ENCODE assay signal across 8 cellular contexts in the genomic region with DNA sequence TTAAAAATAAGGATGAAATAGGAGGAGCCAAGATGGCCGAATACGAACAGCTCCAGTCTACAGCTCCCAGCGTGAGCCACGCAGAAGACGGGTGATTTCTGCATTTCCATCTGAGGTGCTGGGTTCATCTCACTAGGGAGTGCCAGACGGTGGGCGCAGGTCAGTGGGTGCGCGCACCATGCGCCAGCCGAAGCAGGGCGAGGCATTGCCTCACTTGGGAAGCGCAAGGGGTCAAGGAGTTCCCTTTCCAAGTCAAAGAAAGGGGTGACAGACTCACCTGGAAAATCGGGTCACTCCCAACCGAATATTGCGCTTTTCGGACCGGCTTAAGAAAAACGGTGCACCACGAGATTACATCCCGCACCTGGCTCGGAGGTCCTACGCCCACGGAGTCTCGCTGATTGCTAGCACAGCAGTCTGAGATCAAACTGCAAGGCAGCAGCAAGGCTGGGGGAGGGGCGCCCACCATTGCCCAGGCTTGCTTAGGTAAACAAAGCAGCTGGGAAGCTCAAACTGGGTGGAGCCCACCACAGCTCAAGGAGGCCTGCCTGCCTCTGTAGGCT.
A peak's percentile ranks its signal among the peaks of the same experiment; 100 is the strongest.
DNase-seq lines count a peak whose midpoint lies in the region; ATAC-seq and TF ChIP-seq lines count a peak whose summit lies in the region.
"Not testable (repeated sequence)": the region's sequence is repeated elsewhere in the genome, so short reads cannot be mapped to it uniquely, and the experiment has no call there.

No MANE protein-coding gene starts in this region.

- not testable (repeated sequence) for TF ChIP-seq CTCF in BJ (IDR thresholded peaks at IDR 0.05; ENCODE audit: insufficient read depth, low read depth, low read length); endodermal cell (conservative IDR thresholded peaks at IDR 0.05); progenitor cell of endocrine pancreas (IDR thresholded peaks at IDR 0.05; ENCODE audit: unreplicated experiment)

- not testable (repeated sequence) for H3K27me3 ChIP-seq in BJ (ENCODE audit: control insufficient read depth, insufficient read depth, low read length); endodermal cell (ENCODE audit: control insufficient read depth, insufficient read depth, low read length, poor library complexity, severe bottlenecking); iPS DF 6.9 (ENCODE audit: control insufficient read depth, insufficient read depth, low read length)

- H3K36me3 Mint-ChIP-seq in activated naive CD8-positive, alpha-beta T cell treated with anti-CD3 and anti-CD28 coated beads for 36 hours; endodermal cell (ENCODE audit: low read depth); naive thymus-derived CD8-positive, alpha-beta T cell: not testable (repeated sequence)
- peaks cover 10% of the 10 kb centered on the region for H3K36me3 Mint-ChIP-seq in progenitor cell of endocrine pancreas (ENCODE audit: insufficient read depth)

- not testable (repeated sequence) for DNase-seq in BJ (ENCODE audit: low read depth); activated naive CD8-positive, alpha-beta T cell treated with anti-CD3 and anti-CD28 coated beads for 36 hours; iPS DF 6.9 (ENCODE audit: low read depth, low spot score); naive thymus-derived CD8-positive, alpha-beta T cell; progenitor cell of endocrine pancreas (ENCODE audit: low spot score, unreplicated experiment)
- DNase-seq in NCI-H748 (lab: John Stamatoyannopoulos, UW; ENCODE audit: unreplicated experiment): peak; percentile 94
- peak; percentile 68 for DNase-seq in endodermal cell

- not testable (repeated sequence) for H3K9me3 Mint-ChIP-seq in activated naive CD8-positive, alpha-beta T cell treated with anti-CD3 and anti-CD28 coated beads for 36 hours
- peaks cover 14% of the 10 kb centered on the region for H3K9me3 Mint-ChIP-seq in endodermal cell
- H3K9me3 Mint-ChIP-seq in naive thymus-derived CD8-positive, alpha-beta T cell: peaks cover 0 to 16% (median 3%) of the 10 kb centered on the region in 9 donors
- H3K9me3 Mint-ChIP-seq in progenitor cell of endocrine pancreas (ENCODE audit: low read depth): peaks cover 16% of the 10 kb centered on the region

- POLR2A ChIA-PET in BJ (lab: Charles Lee); naive thymus-derived CD8-positive, alpha-beta T cell (lab: Charles Lee): not testable (repeated sequence)

- peak overlapping the region; percentile 60 for H3K9ac ChIP-seq in endodermal cell (ENCODE audit: extremely low read depth, low read length, poor library complexity, severe bottlenecking)

- not testable (repeated sequence) for ATAC-seq in naive thymus-derived CD8-positive, alpha-beta T cell

- not testable (repeated sequence) for TF ChIP-seq EP300 in Ishikawa (IDR thresholded peaks at IDR 0.05; ENCODE audit: borderline replicate concordance)

- H3K4me3 ChIP-seq in BJ (ENCODE audit: low read depth, low read length) (peak overlapping the region; percentile 9), endodermal cell (ENCODE audit: low read length) (peak overlapping the region; percentile 89), iPS DF 6.9 (ENCODE audit: low read length) (peak overlapping the region; percentile 59; the same call in 1 of the 2 replicates)

- H3K27ac ChIP-seq in endodermal cell (ENCODE audit: low read depth, low read length): peak overlapping the region; percentile 68
- not testable (repeated sequence) for H3K27ac ChIP-seq in iPS DF 6.9 (ENCODE audit: low read length)

- H3K36me3 ChIP-seq in BJ (ENCODE audit: control insufficient read depth, insufficient read depth, low read length); endodermal cell (ENCODE audit: control insufficient read depth, insufficient read depth, low read length); iPS DF 6.9 (ENCODE audit: control insufficient read depth, insufficient read depth, low read length): not testable (repeated sequence)

- H3K4me3 Mint-ChIP-seq in activated naive CD8-positive, alpha-beta T cell treated with anti-CD3 and anti-CD28 coated beads for 36 hours: peak overlapping the region; percentile 18
- H3K4me3 Mint-ChIP-seq in endodermal cell: peak overlapping the region; percentile 96
- H3K4me3 Mint-ChIP-seq in naive thymus-derived CD8-positive, alpha-beta T cell: peak overlapping the region in 6 of 10 donors; percentile 4 to 64 (median 46)
- peak overlapping the region; percentile 96 for H3K4me3 Mint-ChIP-seq in progenitor cell of endocrine pancreas (ENCODE audit: low read depth)

- CTCF ChIA-PET in BJ (lab: Yijun Ruan, JAX): not testable (repeated sequence)

- not testable (repeated sequence) for TF ChIP-seq RAD21 in Ishikawa (IDR thresholded peaks at IDR 0.05; ENCODE audit: low read depth)

- H3K4me1 Mint-ChIP-seq in activated naive CD8-positive, alpha-beta T cell treated with anti-CD3 and anti-CD28 coated beads for 36 hours; endodermal cell; naive thymus-derived CD8-positive, alpha-beta T cell; progenitor cell of endocrine pancreas (ENCODE audit: low read depth): not testable (repeated sequence)

- not testable (repeated sequence) for H3K4me1 ChIP-seq in endodermal cell (ENCODE audit: control insufficient read depth, insufficient read depth, low read length); iPS DF 6.9 (ENCODE audit: control insufficient read depth, insufficient read depth, low read length)

- not testable (repeated sequence) for H3K9me3 ChIP-seq in endodermal cell (ENCODE audit: control insufficient read depth, low read length); iPS DF 6.9 (ENCODE audit: control insufficient read depth, insufficient read depth, low read length)

- 43 to 71% methylated on average over 10 to 25 of the region's 26 CpGs for WGBS in endodermal cell (ENCODE audit: insufficient coverage in 1 of 2, insufficient read length in 1 of 2), 2 experiments
- WGBS in iPS DF 6.9 (ENCODE audit: insufficient coverage, insufficient read length): no CpG with 5 or more reads among the region's 26 CpGs

- not testable (repeated sequence) for H3K27me3 Mint-ChIP-seq in activated naive CD8-positive, alpha-beta T cell treated with anti-CD3 and anti-CD28 coated beads for 36 hours; endodermal cell (ENCODE audit: insufficient read depth); naive thymus-derived CD8-positive, alpha-beta T cell; progenitor cell of endocrine pancreas

- H3K27ac Mint-ChIP-seq in activated naive CD8-positive, alpha-beta T cell treated with anti-CD3 and anti-CD28 coated beads for 36 hours; naive thymus-derived CD8-positive, alpha-beta T cell: not testable (repeated sequence)
- peak overlapping the region; percentile 100 for H3K27ac Mint-ChIP-seq in endodermal cell
- peak overlapping the region; percentile 99 for H3K27ac Mint-ChIP-seq in progenitor cell of endocrine pancreas

TF ChIP-seq in Ishikawa, 13 proteins besides CTCF, POLR2A, EP300 and RAD21:
- 0 out of 2 replicates have a peak, but pooled peaks have one; percentile 19 for TF ChIP-seq YY1 (IDR thresholded peaks at IDR 0.05; ENCODE audit: low read depth)
TF ChIP-seq in Ishikawa: peak in this region for 1; not testable (repeated sequence) for 12.

Comparison
In these comparisons a context has a peak if more than half of its experiments do, and no peak if none do; other contexts are left out.
1. H3K4me3 ChIP-seq: peak in every context shown above with its lines; median percentile 89 in endodermal cell; 59 in iPS DF 6.9; 9 in BJ.
2. H3K4me3 Mint-ChIP-seq: peak in every context shown above with its lines; median percentile 96 in endodermal cell; 96 in progenitor cell of endocrine pancreas; 46 in naive thymus-derived CD8-positive, alpha-beta T cell; 18 in activated naive CD8-positive, alpha-beta T cell treated with anti-CD3 and anti-CD28 coated beads for 36 hours.